In the genomic region with DNA sequence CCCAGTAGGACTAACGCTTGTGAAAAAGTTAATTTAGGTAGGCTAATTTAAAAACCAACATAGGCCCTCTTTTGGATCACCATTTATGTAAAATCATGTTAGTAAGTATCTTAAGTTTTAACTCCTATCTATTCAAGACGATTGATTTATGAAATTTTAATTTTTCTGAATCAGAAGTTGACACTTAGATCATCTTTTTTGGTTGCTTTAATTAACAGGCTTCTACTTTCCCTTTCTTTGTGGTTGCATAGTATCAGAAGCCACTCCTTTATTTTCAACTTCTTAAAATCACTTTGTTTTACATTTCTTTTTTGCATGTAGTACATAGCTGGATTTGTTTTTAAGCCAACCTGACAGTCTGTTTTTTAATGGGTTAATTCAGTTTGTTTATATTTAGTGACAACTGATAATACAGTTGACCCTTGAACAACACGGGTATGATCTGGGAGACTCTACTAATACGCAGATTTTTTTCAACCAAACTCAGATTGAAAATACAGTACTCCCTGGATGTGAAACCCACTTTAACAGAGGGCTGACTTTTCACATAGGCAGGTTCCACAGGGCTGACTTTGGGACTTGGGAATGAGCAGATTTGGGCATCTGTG, we compare ENCODE assay signal across 7 cellular contexts.
"Had no signal": no experiment of that assay in that cellular context is flagged by ENCODE, and none has a peak within 500 bp of the region (broad histone marks: within the 10 kb centered on the region; RNA-seq: fewer than 3 reads in every experiment).

No MANE protein-coding gene starts in this region.

- ATAC-seq: K562 had no signal

- H3K27ac ChIP-seq: HL-60 had no signal

- H3K36me3 Mint-ChIP-seq: IgD-negative memory B cell had no signal

- DNase-seq: IMR-90, KBM-7, KG1 had no signal

- H3K4me3 ChIP-seq: K562 had no signal

- H3K27me3 Mint-ChIP-seq: IgD-negative memory B cell had no signal

- H3K4me3 Mint-ChIP-seq: IgD-negative memory B cell had no signal

- H3K27ac Mint-ChIP-seq: IgD-negative memory B cell had no signal

- H3K9me3 Mint-ChIP-seq: IgD-negative memory B cell had no signal

- FAIRE-seq: HTR-8/SVneo, K562 had no signal
